ENCODE assay signal across 23 cellular contexts in the genomic region with DNA sequence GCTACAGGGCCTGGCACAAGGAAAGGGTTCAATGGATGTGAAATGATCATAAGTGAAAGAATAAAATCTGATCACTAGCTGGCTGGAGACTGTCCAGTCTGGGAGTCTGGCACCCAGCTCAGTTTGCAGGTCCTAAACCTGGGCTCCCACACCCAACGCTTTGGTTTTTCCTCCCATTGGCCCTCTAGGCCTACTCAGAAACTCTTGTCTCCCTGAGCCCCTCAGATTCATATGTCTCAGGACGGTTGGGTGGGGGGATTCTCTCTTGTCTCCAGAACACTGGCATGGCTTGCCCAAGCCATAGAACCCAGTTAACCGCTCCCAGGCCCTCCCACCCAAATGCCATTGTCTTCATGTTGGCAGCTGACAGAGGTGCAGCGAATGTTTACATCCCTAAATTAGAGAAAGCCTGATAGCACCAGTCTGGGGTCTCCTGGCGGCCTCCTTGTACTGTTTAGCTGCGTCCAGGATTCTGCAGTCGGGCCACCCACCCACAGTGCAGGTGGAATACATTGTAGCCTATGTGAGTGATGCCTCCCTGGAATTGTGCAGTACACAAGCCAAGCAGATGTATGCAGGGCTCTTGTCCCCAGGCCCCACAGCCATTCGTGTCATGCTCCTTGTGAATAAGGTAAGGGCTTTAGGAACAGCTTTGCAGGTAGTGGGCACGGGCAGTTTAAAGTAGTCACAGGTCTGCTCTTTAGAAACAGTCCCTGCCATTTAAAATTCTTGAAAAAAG.
"Had no signal": no experiment of that assay in that cellular context is flagged by ENCODE, and none has a peak within 500 bp of the region (broad histone marks: within the 10 kb centered on the region; RNA-seq: fewer than 3 reads in every experiment).

No MANE protein-coding gene starts in this region.

- H3K27me3 ChIP-seq: gastrocnemius medialis, ovary, suprapubic skin had no signal

- FAIRE-seq: islet of Langerhans, urothelium cell line had no signal

- H3K4me3 ChIP-seq: gastrocnemius medialis, ovary, psoas muscle, smooth muscle cell, suprapubic skin, tibial artery had no signal

- H3K27ac ChIP-seq: gastrocnemius medialis, ovary, psoas muscle, suprapubic skin, tibial artery had no signal

- DNase-seq: activated CD8-positive, alpha-beta T cell treated with anti-CD3 and anti-CD28 coated beads, Interleukin-2, amount 10 ng/mL, durations not matched to agents 7 days and 5 days; activated naive CD8-positive, alpha-beta T cell treated with anti-CD3 and anti-CD28 coated beads, Interleukin-2, amount 50 U/mL, for 24 hours; activated T-cell treated with anti-CD3 and anti-CD28 coated beads, Interleukin-2, amount 50 U/mL, for 24 hours; amygdala; central memory CD4-positive, alpha-beta T cell; effector memory CD4-positive, alpha-beta T cell; erythroblast; gastrocnemius medialis; glutamatergic neuron; mammary epithelial cell; psoas muscle; stimulated activated CD4-positive, alpha-beta T cell treated with anti-CD3 and anti-CD28 coated beads, Interleukin-15, amount 100 ng/mL, for 24 hours; stimulated activated CD4-positive, alpha-beta T cell treated with anti-CD3 and anti-CD28 coated beads, Interleukin-2, amount 100 ng/mL, for 24 hours; stimulated activated naive CD4-positive, alpha-beta T cell; T-helper 2 cell had no signal

- H3K36me3 Mint-ChIP-seq: activated naive CD4-positive, alpha-beta T cell treated with anti-CD3 and anti-CD28 coated beads, Interleukin-2, amount 50 U/mL, for 24 hours had no signal

- H3K4me1 Mint-ChIP-seq: activated naive CD4-positive, alpha-beta T cell treated with anti-CD3 and anti-CD28 coated beads, Interleukin-2, amount 50 U/mL, for 24 hours had no signal

- H3K36me3 ChIP-seq: gastrocnemius medialis, ovary, suprapubic skin, tibial artery had no signal

- H3K9me3 ChIP-seq: gastrocnemius medialis, ovary, psoas muscle, suprapubic skin, tibial artery had no signal

- H3K4me3 Mint-ChIP-seq: activated CD8-positive, alpha-beta T cell treated with anti-CD3 and anti-CD28 coated beads, Interleukin-2, amount 10 ng/mL, durations not matched to agents 7 days and 5 days; activated naive CD4-positive, alpha-beta T cell treated with anti-CD3 and anti-CD28 coated beads, Interleukin-2, amount 50 U/mL, for 24 hours; activated naive CD8-positive, alpha-beta T cell treated with anti-CD3 and anti-CD28 coated beads, Interleukin-2, amount 50 U/mL, for 24 hours; activated T-cell treated with anti-CD3 and anti-CD28 coated beads, Interleukin-2, amount 50 U/mL, for 24 hours; nephron had no signal

- H3K27ac Mint-ChIP-seq: activated CD8-positive, alpha-beta T cell treated with anti-CD3 and anti-CD28 coated beads, Interleukin-2, amount 10 ng/mL, durations not matched to agents 7 days and 5 days; activated naive CD4-positive, alpha-beta T cell treated with anti-CD3 and anti-CD28 coated beads, Interleukin-2, amount 50 U/mL, for 24 hours; activated naive CD8-positive, alpha-beta T cell treated with anti-CD3 and anti-CD28 coated beads, Interleukin-2, amount 50 U/mL, for 24 hours; activated T-cell treated with anti-CD3 and anti-CD28 coated beads, Interleukin-2, amount 50 U/mL, for 24 hours; nephron had no signal

- H3K9me3 Mint-ChIP-seq: activated naive CD4-positive, alpha-beta T cell treated with anti-CD3 and anti-CD28 coated beads, Interleukin-2, amount 50 U/mL, for 24 hours; activated naive CD8-positive, alpha-beta T cell treated with anti-CD3 and anti-CD28 coated beads, Interleukin-2, amount 50 U/mL, for 24 hours; activated T-cell treated with anti-CD3 and anti-CD28 coated beads, Interleukin-2, amount 50 U/mL, for 24 hours had no signal
